In the genomic region with DNA sequence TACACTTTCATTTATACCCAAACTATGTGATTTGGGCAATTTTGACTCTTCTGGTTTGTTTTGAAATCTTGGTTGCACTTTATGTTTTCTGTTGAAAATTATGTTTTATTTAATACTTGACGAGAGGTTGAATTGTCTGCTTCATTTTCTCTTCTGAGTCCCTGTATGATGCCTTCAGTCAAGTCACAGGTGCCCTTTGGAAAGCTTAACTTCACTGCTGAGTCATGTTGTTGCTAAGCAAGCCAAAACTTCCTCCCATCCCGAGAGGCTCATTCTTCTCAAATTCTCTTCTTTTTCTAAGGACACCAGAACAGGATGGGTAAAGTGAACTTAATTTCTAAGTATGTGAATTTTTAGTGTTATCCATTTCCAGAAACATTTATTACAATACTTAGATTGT, we compare ENCODE assay signal across 2 cellular contexts.
TF ChIP-seq lines count a peak whose summit lies in the region.

No MANE protein-coding gene starts in this region.

TF ChIP-seq in SK-N-SH, 30 proteins besides CTCF, POLR2A, EP300 and RAD21 (continued from another document):
- TF ChIP-seq, protein P1, sequence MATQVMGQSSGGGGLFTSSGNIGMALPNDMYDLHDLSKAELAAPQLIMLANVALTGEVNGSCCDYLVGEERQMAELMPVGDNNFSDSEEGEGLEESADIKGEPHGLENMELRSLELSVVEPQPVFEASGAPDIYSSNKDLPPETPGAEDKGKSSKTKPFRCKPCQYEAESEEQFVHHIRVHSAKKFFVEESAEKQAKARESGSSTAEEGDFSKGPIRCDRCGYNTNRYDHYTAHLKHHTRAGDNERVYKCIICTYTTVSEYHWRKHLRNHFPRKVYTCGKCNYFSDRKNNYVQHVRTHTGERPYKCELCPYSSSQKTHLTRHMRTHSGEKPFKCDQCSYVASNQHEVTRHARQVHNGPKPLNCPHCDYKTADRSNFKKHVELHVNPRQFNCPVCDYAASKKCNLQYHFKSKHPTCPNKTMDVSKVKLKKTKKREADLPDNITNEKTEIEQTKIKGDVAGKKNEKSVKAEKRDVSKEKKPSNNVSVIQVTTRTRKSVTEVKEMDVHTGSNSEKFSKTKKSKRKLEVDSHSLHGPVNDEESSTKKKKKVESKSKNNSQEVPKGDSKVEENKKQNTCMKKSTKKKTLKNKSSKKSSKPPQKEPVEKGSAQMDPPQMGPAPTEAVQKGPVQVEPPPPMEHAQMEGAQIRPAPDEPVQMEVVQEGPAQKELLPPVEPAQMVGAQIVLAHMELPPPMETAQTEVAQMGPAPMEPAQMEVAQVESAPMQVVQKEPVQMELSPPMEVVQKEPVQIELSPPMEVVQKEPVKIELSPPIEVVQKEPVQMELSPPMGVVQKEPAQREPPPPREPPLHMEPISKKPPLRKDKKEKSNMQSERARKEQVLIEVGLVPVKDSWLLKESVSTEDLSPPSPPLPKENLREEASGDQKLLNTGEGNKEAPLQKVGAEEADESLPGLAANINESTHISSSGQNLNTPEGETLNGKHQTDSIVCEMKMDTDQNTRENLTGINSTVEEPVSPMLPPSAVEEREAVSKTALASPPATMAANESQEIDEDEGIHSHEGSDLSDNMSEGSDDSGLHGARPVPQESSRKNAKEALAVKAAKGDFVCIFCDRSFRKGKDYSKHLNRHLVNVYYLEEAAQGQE (IDR thresholded peaks at IDR 0.05; ENCODE audit: low read depth, low read length) = no peak
- TF ChIP-seq, protein P2, sequence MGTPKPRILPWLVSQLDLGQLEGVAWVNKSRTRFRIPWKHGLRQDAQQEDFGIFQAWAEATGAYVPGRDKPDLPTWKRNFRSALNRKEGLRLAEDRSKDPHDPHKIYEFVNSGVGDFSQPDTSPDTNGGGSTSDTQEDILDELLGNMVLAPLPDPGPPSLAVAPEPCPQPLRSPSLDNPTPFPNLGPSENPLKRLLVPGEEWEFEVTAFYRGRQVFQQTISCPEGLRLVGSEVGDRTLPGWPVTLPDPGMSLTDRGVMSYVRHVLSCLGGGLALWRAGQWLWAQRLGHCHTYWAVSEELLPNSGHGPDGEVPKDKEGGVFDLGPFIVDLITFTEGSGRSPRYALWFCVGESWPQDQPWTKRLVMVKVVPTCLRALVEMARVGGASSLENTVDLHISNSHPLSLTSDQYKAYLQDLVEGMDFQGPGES (IDR thresholded peaks at IDR 0.05; ENCODE audit: low read depth, low read length) = no peak
- TF ChIP-seq MEF2A (IDR thresholded peaks at IDR 0.05; ENCODE audit: borderline replicate concordance, low read depth) (no peak), NFIC (IDR thresholded peaks at IDR 0.05; ENCODE audit: borderline replicate concordance) (no peak), ELF1 (IDR thresholded peaks at IDR 0.05) (no peak), RCOR1 (IDR thresholded peaks at IDR 0.05; ENCODE audit: low read length) (no peak)
- TF ChIP-seq, protein P3, sequence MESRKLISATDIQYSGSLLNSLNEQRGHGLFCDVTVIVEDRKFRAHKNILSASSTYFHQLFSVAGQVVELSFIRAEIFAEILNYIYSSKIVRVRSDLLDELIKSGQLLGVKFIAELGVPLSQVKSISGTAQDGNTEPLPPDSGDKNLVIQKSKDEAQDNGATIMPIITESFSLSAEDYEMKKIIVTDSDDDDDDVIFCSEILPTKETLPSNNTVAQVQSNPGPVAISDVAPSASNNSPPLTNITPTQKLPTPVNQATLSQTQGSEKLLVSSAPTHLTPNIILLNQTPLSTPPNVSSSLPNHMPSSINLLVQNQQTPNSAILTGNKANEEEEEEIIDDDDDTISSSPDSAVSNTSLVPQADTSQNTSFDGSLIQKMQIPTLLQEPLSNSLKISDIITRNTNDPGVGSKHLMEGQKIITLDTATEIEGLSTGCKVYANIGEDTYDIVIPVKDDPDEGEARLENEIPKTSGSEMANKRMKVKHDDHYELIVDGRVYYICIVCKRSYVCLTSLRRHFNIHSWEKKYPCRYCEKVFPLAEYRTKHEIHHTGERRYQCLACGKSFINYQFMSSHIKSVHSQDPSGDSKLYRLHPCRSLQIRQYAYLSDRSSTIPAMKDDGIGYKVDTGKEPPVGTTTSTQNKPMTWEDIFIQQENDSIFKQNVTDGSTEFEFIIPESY (IDR thresholded peaks at IDR 0.05; ENCODE audit: borderline replicate concordance, low read depth) = no peak

TF ChIP-seq in SK-N-SH treated with all-trans-retinoic acid at 6 μM for 48 hours, 23 proteins besides CTCF, POLR2A, EP300 and RAD21 (continued from another document):
- TF ChIP-seq, protein P4, sequence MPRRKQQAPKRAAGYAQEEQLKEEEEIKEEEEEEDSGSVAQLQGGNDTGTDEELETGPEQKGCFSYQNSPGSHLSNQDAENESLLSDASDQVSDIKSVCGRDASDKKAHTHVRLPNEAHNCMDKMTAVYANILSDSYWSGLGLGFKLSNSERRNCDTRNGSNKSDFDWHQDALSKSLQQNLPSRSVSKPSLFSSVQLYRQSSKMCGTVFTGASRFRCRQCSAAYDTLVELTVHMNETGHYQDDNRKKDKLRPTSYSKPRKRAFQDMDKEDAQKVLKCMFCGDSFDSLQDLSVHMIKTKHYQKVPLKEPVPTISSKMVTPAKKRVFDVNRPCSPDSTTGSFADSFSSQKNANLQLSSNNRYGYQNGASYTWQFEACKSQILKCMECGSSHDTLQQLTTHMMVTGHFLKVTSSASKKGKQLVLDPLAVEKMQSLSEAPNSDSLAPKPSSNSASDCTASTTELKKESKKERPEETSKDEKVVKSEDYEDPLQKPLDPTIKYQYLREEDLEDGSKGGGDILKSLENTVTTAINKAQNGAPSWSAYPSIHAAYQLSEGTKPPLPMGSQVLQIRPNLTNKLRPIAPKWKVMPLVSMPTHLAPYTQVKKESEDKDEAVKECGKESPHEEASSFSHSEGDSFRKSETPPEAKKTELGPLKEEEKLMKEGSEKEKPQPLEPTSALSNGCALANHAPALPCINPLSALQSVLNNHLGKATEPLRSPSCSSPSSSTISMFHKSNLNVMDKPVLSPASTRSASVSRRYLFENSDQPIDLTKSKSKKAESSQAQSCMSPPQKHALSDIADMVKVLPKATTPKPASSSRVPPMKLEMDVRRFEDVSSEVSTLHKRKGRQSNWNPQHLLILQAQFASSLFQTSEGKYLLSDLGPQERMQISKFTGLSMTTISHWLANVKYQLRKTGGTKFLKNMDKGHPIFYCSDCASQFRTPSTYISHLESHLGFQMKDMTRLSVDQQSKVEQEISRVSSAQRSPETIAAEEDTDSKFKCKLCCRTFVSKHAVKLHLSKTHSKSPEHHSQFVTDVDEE (CRISPR knock-in tag; IDR thresholded peaks at IDR 0.05) = no peak
- TF ChIP-seq, protein P5, sequence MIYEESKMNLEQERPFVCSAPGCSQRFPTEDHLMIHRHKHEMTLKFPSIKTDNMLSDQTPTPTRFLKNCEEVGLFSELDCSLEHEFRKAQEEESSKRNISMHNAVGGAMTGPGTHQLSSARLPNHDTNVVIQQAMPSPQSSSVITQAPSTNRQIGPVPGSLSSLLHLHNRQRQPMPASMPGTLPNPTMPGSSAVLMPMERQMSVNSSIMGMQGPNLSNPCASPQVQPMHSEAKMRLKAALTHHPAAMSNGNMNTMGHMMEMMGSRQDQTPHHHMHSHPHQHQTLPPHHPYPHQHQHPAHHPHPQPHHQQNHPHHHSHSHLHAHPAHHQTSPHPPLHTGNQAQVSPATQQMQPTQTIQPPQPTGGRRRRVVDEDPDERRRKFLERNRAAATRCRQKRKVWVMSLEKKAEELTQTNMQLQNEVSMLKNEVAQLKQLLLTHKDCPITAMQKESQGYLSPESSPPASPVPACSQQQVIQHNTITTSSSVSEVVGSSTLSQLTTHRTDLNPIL (CRISPR knock-in tag; IDR thresholded peaks at IDR 0.05; ENCODE audit: low read depth) = no peak
- TF ChIP-seq, protein P6, sequence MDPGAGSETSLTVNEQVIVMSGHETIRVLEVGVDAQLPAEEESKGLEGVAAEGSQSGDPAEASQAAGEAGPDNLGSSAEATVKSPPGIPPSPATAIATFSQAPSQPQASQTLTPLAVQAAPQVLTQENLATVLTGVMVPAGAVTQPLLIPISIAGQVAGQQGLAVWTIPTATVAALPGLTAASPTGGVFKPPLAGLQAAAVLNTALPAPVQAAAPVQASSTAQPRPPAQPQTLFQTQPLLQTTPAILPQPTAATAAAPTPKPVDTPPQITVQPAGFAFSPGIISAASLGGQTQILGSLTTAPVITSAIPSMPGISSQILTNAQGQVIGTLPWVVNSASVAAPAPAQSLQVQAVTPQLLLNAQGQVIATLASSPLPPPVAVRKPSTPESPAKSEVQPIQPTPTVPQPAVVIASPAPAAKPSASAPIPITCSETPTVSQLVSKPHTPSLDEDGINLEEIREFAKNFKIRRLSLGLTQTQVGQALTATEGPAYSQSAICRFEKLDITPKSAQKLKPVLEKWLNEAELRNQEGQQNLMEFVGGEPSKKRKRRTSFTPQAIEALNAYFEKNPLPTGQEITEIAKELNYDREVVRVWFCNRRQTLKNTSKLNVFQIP (CRISPR knock-in tag; IDR thresholded peaks at IDR 0.05; ENCODE audit: borderline replicate concordance, low read depth) = no peak
- TF ChIP-seq ZNF8 (CRISPR knock-in tag; IDR thresholded peaks at IDR 0.05) = no peak
- no peak for TF ChIP-seq GLIS3 (CRISPR knock-in tag; IDR thresholded peaks at IDR 0.05)
- TF ChIP-seq BACH2 (CRISPR knock-in tag; IDR thresholded peaks at IDR 0.05; ENCODE audit: borderline replicate concordance) = no peak
- TF ChIP-seq, protein P7, sequence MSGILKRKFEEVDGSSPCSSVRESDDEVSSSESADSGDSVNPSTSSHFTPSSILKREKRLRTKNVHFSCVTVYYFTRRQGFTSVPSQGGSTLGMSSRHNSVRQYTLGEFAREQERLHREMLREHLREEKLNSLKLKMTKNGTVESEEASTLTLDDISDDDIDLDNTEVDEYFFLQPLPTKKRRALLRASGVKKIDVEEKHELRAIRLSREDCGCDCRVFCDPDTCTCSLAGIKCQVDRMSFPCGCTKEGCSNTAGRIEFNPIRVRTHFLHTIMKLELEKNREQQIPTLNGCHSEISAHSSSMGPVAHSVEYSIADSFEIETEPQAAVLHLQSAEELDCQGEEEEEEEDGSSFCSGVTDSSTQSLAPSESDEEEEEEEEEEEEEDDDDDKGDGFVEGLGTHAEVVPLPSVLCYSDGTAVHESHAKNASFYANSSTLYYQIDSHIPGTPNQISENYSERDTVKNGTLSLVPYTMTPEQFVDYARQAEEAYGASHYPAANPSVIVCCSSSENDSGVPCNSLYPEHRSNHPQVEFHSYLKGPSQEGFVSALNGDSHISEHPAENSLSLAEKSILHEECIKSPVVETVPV (CRISPR knock-in tag; IDR thresholded peaks at IDR 0.05) = no peak
- no peak for TF ChIP-seq ZNF70 (CRISPR knock-in tag; IDR thresholded peaks at IDR 0.05)
- no peak for TF ChIP-seq OSR1 (CRISPR knock-in tag; IDR thresholded peaks at IDR 0.05)
- TF ChIP-seq ARNTL (CRISPR knock-in tag; IDR thresholded peaks at IDR 0.05; ENCODE audit: borderline replicate concordance, low read depth) = no peak
